Comparison of ENCODE assay signal across 10 cellular contexts in the genomic region with DNA sequence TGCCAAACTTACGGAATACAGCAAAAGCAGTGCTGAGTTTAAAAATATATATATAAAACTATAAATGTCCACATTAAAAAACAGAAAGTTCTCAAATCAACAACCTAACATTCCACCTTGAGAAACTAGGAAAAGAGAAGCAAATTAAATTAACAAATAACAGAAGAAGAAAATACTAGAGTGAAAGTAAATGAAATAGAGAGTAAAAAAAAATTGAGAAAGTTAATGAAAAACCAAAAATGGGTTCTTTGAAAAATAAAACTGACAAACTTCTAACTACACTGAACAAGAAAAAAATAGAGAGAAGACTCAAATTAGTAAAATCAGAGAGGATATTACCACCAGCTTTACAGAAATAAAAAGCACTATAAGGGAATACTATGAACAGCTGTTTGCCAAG. TPM values are rescaled to one million over a fixed set of nuclear protein-coding genes. Genes with fewer than 3 reads are reported as not detected.
"Had no signal": no experiment of that assay in that cellular context is flagged by ENCODE, and none has a peak within 500 bp of the region (broad histone marks: within the 10 kb centered on the region; RNA-seq: fewer than 3 reads in every experiment).

No MANE protein-coding gene starts in this region.

- ATAC-seq: GM23338, K562 had no signal

- FAIRE-seq: H1, H54, HTR-8/SVneo had no signal

- H3K4me1 Mint-ChIP-seq: GM23338 had no signal

- DNase-seq: H9, HCEC 1CT, IMR-90, KG1 had no signal

- H3K27ac Mint-ChIP-seq: GM23338, H9 had no signal

- H3K4me3 Mint-ChIP-seq: GM23338, H9 had no signal

RNA-seq across cellular contexts. Expression of gene RASGEF1A, which starts 22.1 kb away (rescaled TPM):
- total RNA-seq: HT-29 had no signal
